23 cellular contexts compared by ENCODE assay signal in genomic region chr9:117284414-117284813, GRCh38.
"Had no signal": no experiment of that assay in that cellular context is flagged by ENCODE, and none has a peak within 500 bp of the region (broad histone marks: within the 10 kb centered on the region; RNA-seq: fewer than 3 reads in every experiment).

No MANE protein-coding gene starts in this region.

- H3K27me3 ChIP-seq: esophagus squamous epithelium, gastrocnemius medialis, heart right ventricle, left lung had no signal

- DNase-seq: cortex of kidney; effector CD8-positive, alpha-beta T cell; effector memory CD8-positive, alpha-beta T cell; endodermal cell; erythroblast; esophagus squamous epithelium; foreskin fibroblast; foreskin melanocyte; gastrocnemius medialis; glutamatergic neuron; head of caudate nucleus; heart right ventricle; hippocampal formation; left cardiac atrium; left lung; left ventricle myocardium superior; lower lobe of right lung; mesenchymal stem cell; mucosa of descending colon; naive B cell; naive thymus-derived CD8-positive, alpha-beta T cell had no signal

- H3K4me1 ChIP-seq: esophagus squamous epithelium, gastrocnemius medialis, heart right ventricle, left lung, lower lobe of right lung had no signal

- H3K36me3 ChIP-seq: esophagus squamous epithelium, gastrocnemius medialis, heart right ventricle, left lung, lower lobe of right lung had no signal

- H3K4me3 ChIP-seq: esophagus squamous epithelium, gastrocnemius medialis, heart right ventricle, left lung, lower lobe of right lung, mucosa of descending colon had no signal

- ATAC-seq: effector memory CD8-positive, alpha-beta T cell; esophagus mucosa; gastrocnemius medialis; heart right ventricle; left cardiac atrium; left lung; left ventricle myocardium superior; lower lobe of right lung; mucosa of descending colon; naive thymus-derived CD8-positive, alpha-beta T cell had no signal

- H3K9me3 ChIP-seq: gastrocnemius medialis, heart right ventricle, left lung, lower lobe of right lung, mucosa of descending colon had no signal

- H3K27ac ChIP-seq: epithelial cell of prostate, esophagus squamous epithelium, gastrocnemius medialis, heart right ventricle, left lung, lower lobe of right lung had no signal
